ENCODE assay signal across 15 cellular contexts in the genomic region with DNA sequence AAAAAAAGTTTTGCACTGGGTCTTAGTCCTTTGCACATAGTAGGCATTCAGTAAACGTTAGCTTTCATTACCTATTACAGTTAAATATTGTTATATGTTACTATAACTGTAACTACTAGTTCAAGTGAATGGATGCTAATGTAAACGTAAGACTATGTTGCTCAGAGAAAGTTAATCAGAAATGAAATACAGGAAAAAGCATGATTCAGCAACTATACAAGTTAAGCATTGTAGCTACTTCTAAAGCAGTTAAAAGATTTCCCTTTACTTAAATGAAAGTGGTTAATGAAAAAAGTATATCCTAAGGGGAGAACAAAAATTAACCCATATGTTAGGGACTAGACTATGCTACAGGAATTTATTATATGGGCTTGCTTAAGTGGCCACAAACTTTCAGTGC.
A peak's percentile ranks its signal among the peaks of the same experiment; 100 is the strongest.
DNase-seq lines count a peak whose midpoint lies in the region; ATAC-seq, FAIRE-seq and TF ChIP-seq lines count a peak whose summit lies in the region.
"Had no signal": no experiment of that assay in that cellular context is flagged by ENCODE, and none has a peak within 500 bp of the region (broad histone marks: within the 10 kb centered on the region; RNA-seq: fewer than 3 reads in every experiment).

No MANE protein-coding gene starts in this region.

- TF ChIP-seq CTCF in A549 (IDR thresholded peaks at IDR 0.05) (no peak), adrenal gland (IDR thresholded peaks at IDR 0.05) (no peak), upper lobe of right lung (IDR thresholded peaks at IDR 0.05) (no peak)

- H3K4me3 ChIP-seq in A549 (no peak overlapping the region), adipocyte (ENCODE audit: low read length) (no peak overlapping the region), adrenal gland (no peak overlapping the region), upper lobe of right lung (no peak overlapping the region)
- H3K4me3 ChIP-seq: HAP-1 had no signal

- H3K27me3 ChIP-seq in adipocyte (replicated peaks; ENCODE audit: control insufficient read depth, insufficient read depth, low read length) (no peaks in the 10 kb centered on the region), adrenal gland (no peaks in the 10 kb centered on the region), upper lobe of right lung (no peaks in the 10 kb centered on the region)

- H3K36me3 ChIP-seq in adipocyte (ENCODE audit: control insufficient read depth, insufficient read depth, low read length, severe bottlenecking) (peaks cover 6% of the 10 kb centered on the region), adrenal gland (replicated peaks in 1 of 2) (peaks cover 0 to 6% of the 10 kb centered on the region in 2 donors), upper lobe of right lung (peaks cover 7% of the 10 kb centered on the region)
- H3K36me3 ChIP-seq: BE2C, HAP-1 had no signal

- no peak for TF ChIP-seq EP300 in A549 (IDR thresholded peaks at IDR 0.05)

- TF ChIP-seq RAD21 in A549 (conservative IDR thresholded peaks at IDR 0.05 in 1 of 2, IDR thresholded peaks at IDR 0.05 in 1 of 2): no peak

- peak overlapping the region; percentile 17; the same call in 2 of the 3 replicates for H3K4me2 ChIP-seq in A549
- H3K4me2 ChIP-seq: KMS-11 had no signal

- FAIRE-seq in A549 (lab: Jason Lieb, UNC) (no peak), G401.6 (lab: Jason Lieb, UNC) (peak; percentile 76)
- FAIRE-seq: GM12891, H1 had no signal

- H3K27ac ChIP-seq in A549 (peak overlapping the region in 1 of 2 experiments; percentile 22; a peak in 1 of 6 replicates), adrenal gland (no peak overlapping the region), upper lobe of right lung (no peak overlapping the region)
- H3K27ac ChIP-seq: C4-2B, KMS-11 had no signal

- no peak overlapping the region for H3K9ac ChIP-seq in adipocyte (ENCODE audit: low read length)
- H3K9ac ChIP-seq: KMS-11 had no signal

- intact Hi-C loops in adrenal gland (cut with DNase I) (no loop called here), upper lobe of right lung (cut with DNase I) (no loop called here)

- DNase-seq in A549 (ENCODE audit: low read depth in 1 of 2, low spot score in 1 of 2) (no peak), adipocyte (ENCODE audit: low read depth) (peak; percentile 7), kidney tubule cell (ENCODE audit: low spot score) (peak; percentile 3), adrenal gland (no peak), upper lobe of right lung (no peak)
- DNase-seq: BE2C; CD4-positive, alpha-beta memory T cell; HFFc6 had no signal

- no peak for ATAC-seq in A549
- ATAC-seq in upper lobe of right lung: no peak
- ATAC-seq in activated CD4-positive, CD25-positive, alpha-beta regulatory T cell treated with anti-CD3 and anti-CD28 coated beads, Interleukin-2, amount 50 U/mL, for 24 hours: no peak

- 18% methylated on average over 2 of the region's 2 CpGs for WGBS in A549 (ENCODE audit: missing lambda C conversion rate)
- WGBS in adrenal gland, 4 donors: 62 to 70% (median 69%) methylated on average over 2 of the region's 2 CpGs

- CTCF ChIA-PET in A549 (lab: Yijun Ruan, JAX): no interaction called here

- H3K9me3 ChIP-seq in A549 (no peaks in the 10 kb centered on the region), adipocyte (ENCODE audit: control insufficient read depth, low read length) (no peaks in the 10 kb centered on the region), adrenal gland (replicated peaks in 1 of 3) (no peaks in the 10 kb centered on the region), upper lobe of right lung (no peaks in the 10 kb centered on the region)
- H3K9me3 ChIP-seq: BE2C, HAP-1 had no signal

- TF ChIP-seq POLR2A in A549 (IDR thresholded peaks at IDR 0.05; ENCODE audit: low read length) (no peak), adrenal gland (IDR thresholded peaks at IDR 0.05) (no peak)

- peaks cover 10% of the 10 kb centered on the region; the same call in 2 of the 3 replicates for H3K4me1 ChIP-seq in A549
- no peaks in the 10 kb centered on the region for H3K4me1 ChIP-seq in adipocyte (ENCODE audit: control insufficient read depth, insufficient read depth, low read length)
- no peaks in the 10 kb centered on the region for H3K4me1 ChIP-seq in adrenal gland (replicated peaks in 1 of 2)
- H3K4me1 ChIP-seq in upper lobe of right lung: no peaks in the 10 kb centered on the region
- H3K4me1 ChIP-seq: BE2C, HAP-1 had no signal

- POLR2A ChIA-PET in A549 (lab: Yijun Ruan, JAX): no interaction called here

TF ChIP-seq in A549, 52 proteins besides CTCF, POLR2A, EP300 and RAD21:
- TF ChIP-seq FOSB (CRISPR knock-in tag; IDR thresholded peaks at IDR 0.05) (no peak), TP53 (CRISPR knock-in tag; IDR thresholded peaks at IDR 0.05) (no peak), MAFK (IDR thresholded peaks at IDR 0.05; ENCODE audit: partially characterized antibody) (peak; percentile 88), KDM5A (IDR thresholded peaks at IDR 0.05) (no peak), JUNB (IDR thresholded peaks at IDR 0.05) (no peak)

Comparison
In these comparisons a context has a peak if more than half of its experiments do, and no peak if none do; other contexts are left out.
1. DNase-seq: peak in adipocyte (single experiment) and kidney tubule cell (single experiment); none in A549 (0 of 2), adrenal gland (0 of 7) and upper lobe of right lung (single experiment).